1 cellular context compared by ENCODE assay signal in genomic region chr11:70323811-70324210, GRCh38.
TF ChIP-seq lines count a peak whose summit lies in the region.

No MANE protein-coding gene starts in this region.

TF ChIP-seq in GM23338, 12 proteins besides CTCF, POLR2A, EP300 and RAD21 (continued from another document):
- TF ChIP-seq ZNF462 (CRISPR knock-in tag; IDR thresholded peaks at IDR 0.05) = no peak
